ENCODE assay signal across 8 cellular contexts in genomic region chr5:68215208-68215887, GRCh38. TPM values are rescaled to one million over a fixed set of nuclear protein-coding genes. Genes with fewer than 3 reads are reported as not detected.
DNase-seq lines count a peak whose midpoint lies in the region; ATAC-seq, FAIRE-seq and TF ChIP-seq lines count a peak whose summit lies in the region.

Gene PIK3R1, plus strand, starts transcription at chr5:68215756. Its CDS starts 10,920 bp downstream, at chr5:68226676.

- no peak for FAIRE-seq in H1 (lab: Jason Lieb, UNC)

- peaks cover 7% of the 10 kb centered on the region; the same call in 1 of the 2 replicates for H3K9me3 ChIP-seq in HUES48 (ENCODE audit: control insufficient read depth, insufficient read depth, low read length)
- peaks cover 6 to 9% of the 10 kb centered on the region in 2 experiments; a peak in 3 of 4 replicates for H3K9me3 ChIP-seq in H1 (ENCODE audit: insufficient read depth in 2 of 2, low read depth in 1 of 2, low read length in 1 of 2)

- H3K23me2 ChIP-seq in H1 (ENCODE audit: low read depth, low read length) = peaks cover 6% of the 10 kb centered on the region; the same call in 1 of the 2 replicates

- H3K79me1 ChIP-seq in H1 (ENCODE audit: low read depth, low read length) = no peaks in the 10 kb centered on the region; the same call in 1 of the 2 replicates
- H3K79me1 ChIP-seq in mesendoderm (ENCODE audit: low read length) = peaks cover 5% of the 10 kb centered on the region

- H4K8ac ChIP-seq in H1 (ENCODE audit: extremely low read depth, insufficient read depth, low read length) (peak within 1 kb of the TSS; percentile 80), mesendoderm (ENCODE audit: low read depth, low read length) (peak within 1 kb of the TSS; percentile 30)

- H4K20me1 ChIP-seq in H1 (replicated peaks in 1 of 2; ENCODE audit: control insufficient read depth in 1 of 2, insufficient read depth in 2 of 2, low read length in 2 of 2) = peaks cover 0 to 4% of the 10 kb centered on the region in 2 experiments

- CTCF ChIA-PET in H1 (lab: Charles Lee; ENCODE audit: partially characterized antibody) = interaction anchor here (0.5 to 2.4 kb wide), 5 partner anchors 23 to 979 kb away, joined by 3 to 7 read pairs (median 5); no protein-coding TSS in a partner anchor

- H2BK120ac ChIP-seq in H1 (replicated peaks; ENCODE audit: low read depth, low read length) (no peak within 1 kb of the TSS), mesendoderm (ENCODE audit: low read depth, low read length) (no peak within 1 kb of the TSS)

- no peak within 1 kb of the TSS for H2BK20ac ChIP-seq in H1 (ENCODE audit: low read length)

- H4K5ac ChIP-seq in H1 (ENCODE audit: insufficient read length, low read depth, low read length) (no peak within 1 kb of the TSS), mesendoderm (ENCODE audit: low read length) (no peak within 1 kb of the TSS)

- H3K27me3 ChIP-seq in HUES48 (ENCODE audit: control insufficient read depth, insufficient read depth, low read length) (peaks cover 39% of the 10 kb centered on the region), H1 (replicated peaks in 1 of 4; ENCODE audit: control insufficient read depth in 3 of 4, extremely low read depth in 1 of 4, insufficient read depth in 3 of 4, low read length in 3 of 4) (peaks cover 0 to 14% (median 7%) of the 10 kb centered on the region in 4 experiments; a peak in 4 of 7 replicates), mesendoderm (ENCODE audit: insufficient read depth, low read length, poor library complexity) (no peaks in the 10 kb centered on the region)

- peaks cover 21% of the 10 kb centered on the region for H3K4me1 ChIP-seq in HUES48 (ENCODE audit: control insufficient read depth, insufficient read depth, low read length)
- H3K4me1 ChIP-seq in H1 (replicated peaks in 1 of 4; ENCODE audit: control insufficient read depth in 3 of 4, insufficient read depth in 4 of 4, low read length in 3 of 4) = peaks cover 0 to 9% (median under 1%) of the 10 kb centered on the region in 4 experiments; a peak in 2 of 7 replicates
- H3K4me1 ChIP-seq in mesendoderm (ENCODE audit: control insufficient read depth, low read depth, low read length) = no peaks in the 10 kb centered on the region

- peak within 1 kb of the TSS; percentile 94 to 99 for H3K4me2 ChIP-seq in H1 (ENCODE audit: insufficient read depth in 1 of 2, low read depth in 2 of 2, low read length in 2 of 2)
- peak within 1 kb of the TSS; percentile 86 for H3K4me2 ChIP-seq in mesendoderm (ENCODE audit: low read length)

- H2AFZ ChIP-seq in H1 (ENCODE audit: low read length) = peak within 1 kb of the TSS; percentile 42; the same call in 1 of the 2 replicates

- H3K4ac ChIP-seq in H1 (replicated peaks; ENCODE audit: insufficient read length, low read depth, low read length) (no peak within 1 kb of the TSS), mesendoderm (ENCODE audit: low read depth, low read length) (peak within 1 kb of the TSS; percentile 8)

- peak within 1 kb of the TSS; percentile 38 for H4K91ac ChIP-seq in H1 (replicated peaks; ENCODE audit: insufficient read length, low read length)

- H3K14ac ChIP-seq in H1 (ENCODE audit: insufficient read length) = no peak within 1 kb of the TSS

- POLR2A ChIA-PET in H1 (lab: Charles Lee; ENCODE audit: partially characterized antibody) = interaction anchor here (0.9 to 2.2 kb wide), 6 partner anchors 17 to 44 kb away, joined by 4 to 7 read pairs (median 4); no protein-coding TSS in a partner anchor

- H2BK15ac ChIP-seq in H1 (ENCODE audit: low read length) = no peak within 1 kb of the TSS
- H2BK15ac ChIP-seq in mesendoderm (replicated peaks; ENCODE audit: low read depth) = no peak within 1 kb of the TSS

- peaks cover 0 to 24% of the 10 kb centered on the region in 2 experiments; a peak in 2 of 4 replicates for H3K79me2 ChIP-seq in H1 (ENCODE audit: control insufficient read depth in 1 of 2, insufficient read depth in 2 of 2, low read length in 2 of 2)
- H3K79me2 ChIP-seq in mesendoderm (ENCODE audit: control insufficient read depth, insufficient read depth, low read length) = peaks cover 13% of the 10 kb centered on the region

- peak; percentile 23 to 68 for TF ChIP-seq POLR2A in H1 (IDR thresholded peaks at IDR 0.05; ENCODE audit: control extremely low read depth in 1 of 2, low read depth in 2 of 2, low read length in 2 of 2)

- no peak within 1 kb of the TSS for H2BK12ac ChIP-seq in H1 (ENCODE audit: low read depth, low read length)

- H3K27ac ChIP-seq in HUES48 (ENCODE audit: low read depth, low read length) (peak within 1 kb of the TSS; percentile 86), H1 (ENCODE audit: low read depth, low read length) (no peak within 1 kb of the TSS; the same call in 1 of the 2 replicates), mesendoderm (ENCODE audit: low read depth, low read length) (peak within 1 kb of the TSS; percentile 88)

- peak in 1 of 2 experiments; percentile 0; a peak in 2 of 4 replicates for TF ChIP-seq RAD21 in H1 (IDR thresholded peaks at IDR 0.05 in 1 of 2, conservative IDR thresholded peaks at IDR 0.05 in 1 of 2; ENCODE audit: low read depth in 2 of 2, low read length in 2 of 2)

- H3K9ac ChIP-seq in HUES48 (ENCODE audit: low read depth, low read length) (peak within 1 kb of the TSS; percentile 38), H1 (replicated peaks in 1 of 4; ENCODE audit: extremely low read depth in 1 of 4, low read depth in 3 of 4, low read length in 3 of 4) (peak within 1 kb of the TSS; percentile 27 to 55 (median 42); a peak in 6 of 7 replicates), mesendoderm (ENCODE audit: low read length) (peak within 1 kb of the TSS; percentile 94)

- H2BK5ac ChIP-seq in H1 (ENCODE audit: low read depth, low read length) = no peak within 1 kb of the TSS
- H2BK5ac ChIP-seq in mesendoderm (ENCODE audit: low read length) = peak within 1 kb of the TSS; percentile 7

- peak within 1 kb of the TSS; percentile 55 for H3K56ac ChIP-seq in H1 (replicated peaks; ENCODE audit: insufficient read length, low read depth, low read length)
- H3K56ac ChIP-seq in mesendoderm (ENCODE audit: low read length) = peak within 1 kb of the TSS; percentile 94

- peak within 1 kb of the TSS; percentile 48 for H3K18ac ChIP-seq in H1 (ENCODE audit: extremely low read depth, low read length)
- peak within 1 kb of the TSS; percentile 62 for H3K18ac ChIP-seq in mesendoderm (ENCODE audit: low read length)

- H2AK5ac ChIP-seq in H1 (ENCODE audit: low read depth, low read length) (no peak within 1 kb of the TSS), mesendoderm (ENCODE audit: low read length) (no peak within 1 kb of the TSS)

- peak; percentile 79 for ATAC-seq in GM21423 (IDR thresholded peaks at IDR 0.05; ENCODE audit: unreplicated experiment)

- 1% methylated on average over 34 of the region's 76 CpGs; no CpG with 5 or more reads in 1 of the 2 experiments for WGBS in H1 (ENCODE audit: extremely low coverage in 1 of 2, insufficient coverage in 1 of 2, insufficient read length in 1 of 2, insufficient replicate concordance in 2 of 2, low coverage in 1 of 2, low lambda C conversion rate in 2 of 2, missing lambda C conversion rate in 1 of 2), 2 experiments
- WGBS in mesendoderm (ENCODE audit: extremely low coverage, insufficient coverage, low lambda C conversion rate) = no CpG with 5 or more reads among the region's 76 CpGs

- H3K36me3 ChIP-seq in HUES48 (ENCODE audit: control insufficient read depth, insufficient read depth, low read length) = no peaks in the 10 kb centered on the region
- no peaks in the 10 kb centered on the region for H3K36me3 ChIP-seq in H1 (ENCODE audit: control insufficient read depth in 2 of 4, insufficient read depth in 4 of 4, low read length in 3 of 4)
- H3K36me3 ChIP-seq in mesendoderm (ENCODE audit: control insufficient read depth, insufficient read depth, low read length) = no peaks in the 10 kb centered on the region

- peak in 1 of 3 experiments; percentile 0; a peak in 2 of 4 replicates for TF ChIP-seq CTCF in H1 (IDR thresholded peaks at IDR 0.05; ENCODE audit: control extremely low read depth in 1 of 3, insufficient read depth in 1 of 3, low read depth in 1 of 3, low read length in 3 of 3)

- H3K4me3 ChIP-seq in HUES48 (ENCODE audit: low read depth, low read length) (peak within 1 kb of the TSS; percentile 81), H1 (ENCODE audit: extremely low read depth in 1 of 4, insufficient read depth in 2 of 4, low read depth in 3 of 4, low read length in 4 of 4) (peak within 1 kb of the TSS; percentile 59 to 96 (median 76)), mesendoderm (ENCODE audit: low read length) (peak within 1 kb of the TSS; percentile 64)

- DNase-seq in D341Med (ENCODE audit: low spot score) (peak; percentile 95), NOMO-1 treated with dmso at 0.1 percent for 144 hours (lab: John Stamatoyannopoulos, UW; ENCODE audit: unreplicated experiment) (peak; percentile 90), H1 (ENCODE audit: low read depth in 1 of 2, low spot score in 2 of 2) (peak; percentile 65 to 94), mesendoderm (peak; percentile 96)
- DNase-seq in activated CD8-positive, alpha-beta memory T cell treated with anti-CD3 and anti-CD28 coated beads for 48 hours (ENCODE audit: low read depth in 2 of 3, low spot score in 2 of 3) = peak; percentile 71 to 93 (median 77)
- peak; percentile 88 for DNase-seq in stimulated activated CD8-positive, alpha-beta memory T cell treated with anti-CD3 and anti-CD28 coated beads, Interleukin-12 subunit alpha, Interleukin-12 subunit beta, amount 100 ng/mL, for 4 hours (ENCODE audit: low read depth)

- H3K23ac ChIP-seq in H1 (ENCODE audit: insufficient read length) = no peak within 1 kb of the TSS
- H3K23ac ChIP-seq in mesendoderm (ENCODE audit: low read length) = peak within 1 kb of the TSS; percentile 94

- TF ChIP-seq EP300 in H1 (IDR thresholded peaks at IDR 0.05; ENCODE audit: borderline replicate concordance in 1 of 2, low read depth in 2 of 2, low read length in 2 of 2) = no peak

TF ChIP-seq in H1, 55 proteins besides CTCF, POLR2A, EP300 and RAD21 (continues in another document):
- TF ChIP-seq RXRA (IDR thresholded peaks at IDR 0.05; ENCODE audit: insufficient read depth, low read depth, low read length) = no peak
- no peak for TF ChIP-seq CEBPB (IDR thresholded peaks at IDR 0.05; ENCODE audit: low read depth, low read length)
- TF ChIP-seq CBX8 (IDR thresholded peaks at IDR 0.05; ENCODE audit: borderline replicate concordance, low read depth, low read length) = no peak
- TF ChIP-seq GTF2F1 (IDR thresholded peaks at IDR 0.05; ENCODE audit: borderline replicate concordance, low read depth, low read length) = no peak
- TF ChIP-seq CHD1 (IDR thresholded peaks at IDR 0.05; ENCODE audit: low read depth, low read length) = no peak

RNA-seq across cellular contexts. Expression of gene PIK3R1, which starts in this region (rescaled TPM):
- 10.5 and 13.7 TPM in 2 replicates for total RNA-seq in H1 (2021; fragmentation: NEBNext Ultra II Directional; extraction: Animal tissue kit (Norgen Biotek cat#: 25700))
- polyA plus RNA-seq in H1 (2011; rRNA removed) = 1.8 and 2.3 TPM in 2 replicates
- 2.6 TPM for polyA plus RNA-seq in H1 (2011; cell fraction: cytosol; rRNA removed)
- polyA plus RNA-seq in H1 (2011; cell fraction: nucleus; rRNA removed) = 4.1 TPM
- polyA plus RNA-seq in H1 (2012, experiment 1 of 2) = 4.4 to 6.4 TPM (median 5.7 TPM) in 4 replicates
- 1.2 TPM for polyA plus RNA-seq in H1 (2012, experiment 2 of 2)
- 6.9 TPM for polyA plus RNA-seq in H1 (2013, experiment 1 of 2)
- polyA plus RNA-seq in H1 (2013, experiment 2 of 2) = 7.3 TPM
- 13.0 and 13.9 TPM in 2 replicates for polyA minus RNA-seq in H1 (2011; rRNA and poly(A)+ RNA removed)
- polyA minus RNA-seq in H1 (2011; cell fraction: cytosol; rRNA and poly(A)+ RNA removed) = 7.8 TPM
- polyA minus RNA-seq in H1 (2011; cell fraction: nucleus; rRNA and poly(A)+ RNA removed) = 13.1 TPM
- 22.1 TPM for polyA plus RNA-seq in mesendoderm (2013, experiment 1 of 2)
- polyA plus RNA-seq in mesendoderm (2013, experiment 2 of 2) = 22.7 TPM

Comparison
In these comparisons a context has a peak if more than half of its experiments do, and no peak if none do; other contexts are left out.
1. H3K9ac ChIP-seq: peak in every context shown above with its lines; median percentile 94 in mesendoderm; 42 in H1; 38 in HUES48.